9 cellular contexts compared by ENCODE assay signal in genomic region chr20:31693987-31694661, GRCh38. TPM values are rescaled to one million over a fixed set of nuclear protein-coding genes. Genes with fewer than 3 reads are reported as not detected.
A peak's percentile ranks its signal among the peaks of the same experiment; 100 is the strongest.
DNase-seq lines count a peak whose midpoint lies in the region; ATAC-seq and TF ChIP-seq lines count a peak whose summit lies in the region.
"Had no signal": no experiment of that assay in that cellular context is flagged by ENCODE, and none has a peak within 500 bp of the region (broad histone marks: within the 10 kb centered on the region; RNA-seq: fewer than 3 reads in every experiment).

No MANE protein-coding gene starts in this region.

- TF ChIP-seq CTCF in dorsolateral prefrontal cortex (IDR thresholded peaks at IDR 0.05 in 54 of 56, conservative IDR thresholded peaks at IDR 0.05 in 2 of 56; ENCODE audit: low read depth in 1 of 56, partially characterized antibody in 56 of 56) = no peak

- no peaks in the 10 kb centered on the region for H3K9me3 Mint-ChIP-seq in stimulated activated naive B cell treated with anti-CD40 and anti-IgM and Interleukin-4, amounts not matched to agents 10 μg/mL and 1 μg/mL and 100 μg/mL, for 72 hours

- intact Hi-C loops in dorsolateral prefrontal cortex (cut with DNase I) = no loop called here

- H3K4me3 ChIP-seq in dorsolateral prefrontal cortex = peak overlapping the region in 1 of 59 donors; percentile 0

- peak overlapping the region; percentile 70 for H3K27ac Mint-ChIP-seq in stimulated activated naive B cell treated with anti-CD40 and anti-IgM and Interleukin-4, amounts not matched to agents 10 μg/mL and 1 μg/mL and 100 μg/mL, for 72 hours

- peaks cover 47 to 83% of the 10 kb centered on the region in 2 donors for H3K4me1 Mint-ChIP-seq in stimulated activated naive B cell treated with anti-CD40 and anti-IgM and Interleukin-4, amounts not matched to agents 10 μg/mL and 1 μg/mL and 100 μg/mL, for 72 hours

- peaks cover 40 to 57% of the 10 kb centered on the region in 2 donors for H3K36me3 Mint-ChIP-seq in stimulated activated naive B cell treated with anti-CD40 and anti-IgM and Interleukin-4, amounts not matched to agents 10 μg/mL and 1 μg/mL and 100 μg/mL, for 72 hours

- no peaks in the 10 kb centered on the region for H3K27me3 Mint-ChIP-seq in stimulated activated naive B cell treated with anti-CD40 and anti-IgM and Interleukin-4, amounts not matched to agents 10 μg/mL and 1 μg/mL and 100 μg/mL, for 72 hours

- DNase-seq in SHP77 (lab: John Stamatoyannopoulos, UW) (peak; percentile 8 to 44), SHP77 treated with DMSO at 0.1 percent for 48 hours (lab: John Stamatoyannopoulos, UW) (no peak), NCI-H446 treated with DMSO at 0.1 percent for 48 hours (lab: John Stamatoyannopoulos, UW) (peak; percentile 41), dorsolateral prefrontal cortex (peak in 1 of 10 donors; percentile 70), dermis blood vessel endothelial cell (no peak), midbrain (lab: John Stamatoyannopoulos, UW) (no peak)
- no peak for DNase-seq in stimulated activated naive B cell treated with anti-CD40 and anti-IgM and Interleukin-4, amounts not matched to agents 10 μg/mL and 1 μg/mL and 100 μg/mL, for 72 hours

- H3K27me3 ChIP-seq in dorsolateral prefrontal cortex = no peaks in the 10 kb centered on the region

- no peak for ATAC-seq in stimulated activated naive B cell treated with anti-CD40 and anti-IgM and Interleukin-4, amounts not matched to agents 10 μg/mL and 1 μg/mL and 100 μg/mL, for 72 hours (replicated peaks)
- ATAC-seq in GM21737 (IDR thresholded peaks at IDR 0.05; ENCODE audit: unreplicated experiment) = no peak
- ATAC-seq: left colon had no signal

- peak overlapping the region; percentile 9 to 35 for H3K4me3 Mint-ChIP-seq in stimulated activated naive B cell treated with anti-CD40 and anti-IgM and Interleukin-4, amounts not matched to agents 10 μg/mL and 1 μg/mL and 100 μg/mL, for 72 hours

- peak overlapping the region in 56 of 59 donors; percentile 32 to 100 (median 68) for H3K27ac ChIP-seq in dorsolateral prefrontal cortex

RNA-seq across cellular contexts. Expression of gene BCL2L1, which starts 28.5 kb away (rescaled TPM):
- total RNA-seq in dorsolateral prefrontal cortex (100 to 1,000 TPM in 77 of 120 experiments, 10 to 100 TPM in 43; 79.5 to 144 (median 103) TPM), dermis blood vessel endothelial cell (46.1 and 62.9 TPM in 2 replicates)

RNA-seq across cellular contexts. Expression of gene TPX2, which starts 45.0 kb away (rescaled TPM):
- total RNA-seq in dorsolateral prefrontal cortex (1 to 10 TPM; 1.1 to 4.1 (median 2.6) TPM), dermis blood vessel endothelial cell (16.5 and 81.7 TPM in 2 replicates)

RNA-seq across cellular contexts. Expression of gene COX4I2, which starts 56.4 kb away (rescaled TPM):
- 1 to 10 TPM in 73 of 120 experiments, under 1 TPM in 16, not detected in 31; 0.66 to 5.5 (median 1.8) TPM for total RNA-seq in dorsolateral prefrontal cortex
- not detected in 2 replicates for total RNA-seq in dermis blood vessel endothelial cell

Comparison
In these comparisons a context has a peak if more than half of its experiments do, and no peak if none do; other contexts are left out.
1. DNase-seq: peak in SHP77 (2 of 2) and NCI-H446 treated with DMSO at 0.1 percent for 48 hours (single experiment); none in SHP77 treated with DMSO at 0.1 percent for 48 hours (single experiment), stimulated activated naive B cell treated with anti-CD40 and anti-IgM and Interleukin-4, amounts not matched to agents 10 μg/mL and 1 μg/mL and 100 μg/mL, for 72 hours (single experiment), dermis blood vessel endothelial cell (single experiment) and midbrain (single experiment).